4 cellular contexts compared by ENCODE assay signal in the genomic region with DNA sequence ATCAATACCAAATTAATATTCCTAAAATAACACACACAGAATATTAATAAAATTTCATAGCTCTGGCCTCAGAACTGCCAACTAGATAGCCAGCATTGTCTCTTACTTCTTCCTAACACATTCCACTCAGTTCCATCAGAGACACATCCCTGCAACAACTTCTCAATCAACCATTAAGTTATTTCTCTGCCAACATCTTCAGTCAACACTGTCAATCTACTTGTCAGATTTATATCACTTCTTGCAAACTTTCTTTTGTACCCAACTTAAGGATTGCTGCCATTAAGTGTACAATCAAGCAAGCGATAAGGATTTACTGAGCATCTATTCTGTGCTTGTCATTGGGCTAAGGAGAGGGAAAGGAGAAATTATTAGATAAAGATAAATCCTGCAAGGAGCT. TPM values are rescaled to one million over a fixed set of nuclear protein-coding genes. Genes with fewer than 3 reads are reported as not detected.
"Had no signal": no experiment of that assay in that cellular context is flagged by ENCODE, and none has a peak within 500 bp of the region (broad histone marks: within the 10 kb centered on the region; RNA-seq: fewer than 3 reads in every experiment).

No MANE protein-coding gene starts in this region.

- ATAC-seq: GM12878 had no signal

- H3K4me3 ChIP-seq: GM12878 had no signal

- DNase-seq: GDM1, GF-D8 had no signal

RNA-seq across cellular contexts. Expression of a gene that starts 50.8 kb away (rescaled TPM):
- total RNA-seq: G401, GM12878 had no signal
- polyA plus RNA-seq: GM12878 had no signal
